1 cellular context compared by ENCODE assay signal in the genomic region with DNA sequence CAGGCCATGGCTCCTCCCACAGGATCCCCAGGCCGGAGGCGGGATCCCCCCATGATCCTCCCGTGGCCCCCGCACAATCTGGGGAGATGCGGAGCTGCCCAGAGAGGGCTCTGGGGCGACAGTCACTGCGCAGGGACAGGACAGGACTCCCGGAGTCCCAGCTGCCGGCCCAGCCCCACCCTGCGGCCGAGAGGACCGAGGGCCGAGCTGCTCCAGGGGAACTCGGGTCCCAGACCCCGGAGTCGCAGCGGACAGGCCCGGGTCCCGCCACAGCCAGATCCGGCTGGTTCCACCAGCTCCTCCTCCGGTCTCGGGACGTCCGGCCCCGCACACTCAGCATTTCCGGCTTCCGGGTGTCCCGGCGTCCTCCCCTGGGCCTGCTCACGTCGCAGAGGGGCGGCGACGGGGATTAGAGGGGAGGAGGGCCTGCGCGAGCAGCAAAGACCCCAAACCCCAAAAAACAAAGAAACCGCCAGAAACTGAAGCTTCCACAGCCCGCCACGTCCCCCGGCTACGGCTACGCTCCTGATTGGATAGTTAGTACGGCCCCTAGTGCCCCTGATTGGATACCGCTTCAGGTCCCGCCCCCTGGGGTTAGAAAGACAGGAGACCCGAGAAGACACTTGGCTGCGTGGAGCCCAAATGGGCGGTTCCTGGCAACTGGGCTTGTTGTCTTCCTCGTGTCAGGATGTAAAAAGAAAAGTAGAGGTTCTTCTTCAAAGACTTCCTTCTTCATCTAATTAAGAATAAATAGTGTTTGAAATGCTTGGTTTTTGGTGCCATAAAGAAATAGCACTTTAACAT.
TF ChIP-seq lines count a peak whose summit lies in the region.

No MANE protein-coding gene starts in this region.

TF ChIP-seq in HepG2, 621 proteins besides CTCF, POLR2A, EP300 and RAD21 (continued from another document and continues in another):
- TF ChIP-seq, protein P1, sequence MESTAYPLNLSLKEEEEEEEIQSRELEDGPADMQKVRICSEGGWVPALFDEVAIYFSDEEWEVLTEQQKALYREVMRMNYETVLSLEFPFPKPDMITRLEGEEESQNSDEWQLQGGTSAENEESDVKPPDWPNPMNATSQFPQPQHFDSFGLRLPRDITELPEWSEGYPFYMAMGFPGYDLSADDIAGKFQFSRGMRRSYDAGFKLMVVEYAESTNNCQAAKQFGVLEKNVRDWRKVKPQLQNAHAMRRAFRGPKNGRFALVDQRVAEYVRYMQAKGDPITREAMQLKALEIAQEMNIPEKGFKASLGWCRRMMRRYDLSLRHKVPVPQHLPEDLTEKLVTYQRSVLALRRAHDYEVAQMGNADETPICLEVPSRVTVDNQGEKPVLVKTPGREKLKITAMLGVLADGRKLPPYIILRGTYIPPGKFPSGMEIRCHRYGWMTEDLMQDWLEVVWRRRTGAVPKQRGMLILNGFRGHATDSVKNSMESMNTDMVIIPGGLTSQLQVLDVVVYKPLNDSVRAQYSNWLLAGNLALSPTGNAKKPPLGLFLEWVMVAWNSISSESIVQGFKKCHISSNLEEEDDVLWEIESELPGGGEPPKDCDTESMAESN (CRISPR knock-in tag; conservative IDR thresholded peaks at IDR 0.05) = no peak; the same call in 1 of the 2 replicates
- TF ChIP-seq ZBTB7B (CRISPR knock-in tag; IDR thresholded peaks at IDR 0.05) (peak; percentile 89), NR2F6 (IDR thresholded peaks at IDR 0.05) (no peak), NR2F6 (CRISPR knock-in tag; IDR thresholded peaks at IDR 0.05) (no peak; the same call in 1 of the 2 replicates), ARHGAP35 (CRISPR knock-in tag; IDR thresholded peaks at IDR 0.05; ENCODE audit: borderline replicate concordance) (no peak), SNAPC2 (CRISPR knock-in tag; IDR thresholded peaks at IDR 0.05) (no peak), ZNF567 (CRISPR knock-in tag; IDR thresholded peaks at IDR 0.05; ENCODE audit: borderline replicate concordance) (no peak; the same call in 1 of the 2 replicates), RNF2 (conservative IDR thresholded peaks at IDR 0.05; ENCODE audit: low read depth) (0 out of 2 replicates have a peak, but pooled peaks have one; percentile 45), FOSL1 (CRISPR knock-in tag; IDR thresholded peaks at IDR 0.05; ENCODE audit: borderline replicate concordance) (no peak), RARG (CRISPR knock-in tag; IDR thresholded peaks at IDR 0.05; ENCODE audit: low read depth) (no peak), HOXA3 (CRISPR knock-in tag; IDR thresholded peaks at IDR 0.05) (peak; percentile 55), TCF12 (IDR thresholded peaks at IDR 0.05) (no peak), TCF12 (CRISPR knock-in tag; IDR thresholded peaks at IDR 0.05) (0 out of 2 replicates have a peak, but pooled peaks have one; percentile 71), ZNF10 (CRISPR knock-in tag; IDR thresholded peaks at IDR 0.05; ENCODE audit: borderline replicate concordance, low read depth) (no peak), ZNF720 (CRISPR knock-in tag; IDR thresholded peaks at IDR 0.05) (no peak), KDM1A (CRISPR knock-in tag; IDR thresholded peaks at IDR 0.05) (no peak), ZNF274 (CRISPR knock-in tag; IDR thresholded peaks at IDR 0.05) (0 out of 2 replicates have a peak, but pooled peaks have one; percentile 33), TARDBP (CRISPR knock-in tag; IDR thresholded peaks at IDR 0.05) (no peak), ZNF510 (CRISPR knock-in tag; IDR thresholded peaks at IDR 0.05; ENCODE audit: low read depth) (no peak), ZSCAN12 (CRISPR knock-in tag; IDR thresholded peaks at IDR 0.05) (no peak), GTF2F1 (IDR thresholded peaks at IDR 0.05; ENCODE audit: low read length) (no peak), CREM (IDR thresholded peaks at IDR 0.05) (0 out of 2 replicates have a peak, but pooled peaks have one; percentile 28), CREM (CRISPR knock-in tag; IDR thresholded peaks at IDR 0.05) (no peak), PHB2 (IDR thresholded peaks at IDR 0.05; ENCODE audit: partially characterized antibody) (no peak), MTA3 (CRISPR knock-in tag; IDR thresholded peaks at IDR 0.05) (no peak)
- TF ChIP-seq, protein P2, sequence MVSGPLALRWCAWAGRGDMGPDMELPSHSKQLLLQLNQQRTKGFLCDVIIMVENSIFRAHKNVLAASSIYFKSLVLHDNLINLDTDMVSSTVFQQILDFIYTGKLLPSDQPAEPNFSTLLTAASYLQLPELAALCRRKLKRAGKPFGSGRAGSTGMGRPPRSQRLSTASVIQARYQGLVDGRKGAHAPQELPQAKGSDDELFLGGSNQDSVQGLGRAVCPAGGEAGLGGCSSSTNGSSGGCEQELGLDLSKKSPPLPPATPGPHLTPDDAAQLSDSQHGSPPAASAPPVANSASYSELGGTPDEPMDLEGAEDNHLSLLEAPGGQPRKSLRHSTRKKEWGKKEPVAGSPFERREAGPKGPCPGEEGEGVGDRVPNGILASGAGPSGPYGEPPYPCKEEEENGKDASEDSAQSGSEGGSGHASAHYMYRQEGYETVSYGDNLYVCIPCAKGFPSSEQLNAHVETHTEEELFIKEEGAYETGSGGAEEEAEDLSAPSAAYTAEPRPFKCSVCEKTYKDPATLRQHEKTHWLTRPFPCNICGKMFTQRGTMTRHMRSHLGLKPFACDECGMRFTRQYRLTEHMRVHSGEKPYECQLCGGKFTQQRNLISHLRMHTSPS (CRISPR knock-in tag; IDR thresholded peaks at IDR 0.05; ENCODE audit: low read depth) = no peak
- TF ChIP-seq, protein P3, sequence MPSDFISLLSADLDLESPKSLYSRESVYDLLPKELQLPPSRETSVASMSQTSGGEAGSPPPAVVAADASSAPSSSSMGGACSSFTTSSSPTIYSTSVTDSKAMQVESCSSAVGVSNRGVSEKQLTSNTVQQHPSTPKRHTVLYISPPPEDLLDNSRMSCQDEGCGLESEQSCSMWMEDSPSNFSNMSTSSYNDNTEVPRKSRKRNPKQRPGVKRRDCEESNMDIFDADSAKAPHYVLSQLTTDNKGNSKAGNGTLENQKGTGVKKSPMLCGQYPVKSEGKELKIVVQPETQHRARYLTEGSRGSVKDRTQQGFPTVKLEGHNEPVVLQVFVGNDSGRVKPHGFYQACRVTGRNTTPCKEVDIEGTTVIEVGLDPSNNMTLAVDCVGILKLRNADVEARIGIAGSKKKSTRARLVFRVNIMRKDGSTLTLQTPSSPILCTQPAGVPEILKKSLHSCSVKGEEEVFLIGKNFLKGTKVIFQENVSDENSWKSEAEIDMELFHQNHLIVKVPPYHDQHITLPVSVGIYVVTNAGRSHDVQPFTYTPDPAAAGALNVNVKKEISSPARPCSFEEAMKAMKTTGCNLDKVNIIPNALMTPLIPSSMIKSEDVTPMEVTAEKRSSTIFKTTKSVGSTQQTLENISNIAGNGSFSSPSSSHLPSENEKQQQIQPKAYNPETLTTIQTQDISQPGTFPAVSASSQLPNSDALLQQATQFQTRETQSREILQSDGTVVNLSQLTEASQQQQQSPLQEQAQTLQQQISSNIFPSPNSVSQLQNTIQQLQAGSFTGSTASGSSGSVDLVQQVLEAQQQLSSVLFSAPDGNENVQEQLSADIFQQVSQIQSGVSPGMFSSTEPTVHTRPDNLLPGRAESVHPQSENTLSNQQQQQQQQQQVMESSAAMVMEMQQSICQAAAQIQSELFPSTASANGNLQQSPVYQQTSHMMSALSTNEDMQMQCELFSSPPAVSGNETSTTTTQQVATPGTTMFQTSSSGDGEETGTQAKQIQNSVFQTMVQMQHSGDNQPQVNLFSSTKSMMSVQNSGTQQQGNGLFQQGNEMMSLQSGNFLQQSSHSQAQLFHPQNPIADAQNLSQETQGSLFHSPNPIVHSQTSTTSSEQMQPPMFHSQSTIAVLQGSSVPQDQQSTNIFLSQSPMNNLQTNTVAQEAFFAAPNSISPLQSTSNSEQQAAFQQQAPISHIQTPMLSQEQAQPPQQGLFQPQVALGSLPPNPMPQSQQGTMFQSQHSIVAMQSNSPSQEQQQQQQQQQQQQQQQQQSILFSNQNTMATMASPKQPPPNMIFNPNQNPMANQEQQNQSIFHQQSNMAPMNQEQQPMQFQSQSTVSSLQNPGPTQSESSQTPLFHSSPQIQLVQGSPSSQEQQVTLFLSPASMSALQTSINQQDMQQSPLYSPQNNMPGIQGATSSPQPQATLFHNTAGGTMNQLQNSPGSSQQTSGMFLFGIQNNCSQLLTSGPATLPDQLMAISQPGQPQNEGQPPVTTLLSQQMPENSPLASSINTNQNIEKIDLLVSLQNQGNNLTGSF (CRISPR knock-in tag; IDR thresholded peaks at IDR 0.05) = no peak
- TF ChIP-seq, protein P4, sequence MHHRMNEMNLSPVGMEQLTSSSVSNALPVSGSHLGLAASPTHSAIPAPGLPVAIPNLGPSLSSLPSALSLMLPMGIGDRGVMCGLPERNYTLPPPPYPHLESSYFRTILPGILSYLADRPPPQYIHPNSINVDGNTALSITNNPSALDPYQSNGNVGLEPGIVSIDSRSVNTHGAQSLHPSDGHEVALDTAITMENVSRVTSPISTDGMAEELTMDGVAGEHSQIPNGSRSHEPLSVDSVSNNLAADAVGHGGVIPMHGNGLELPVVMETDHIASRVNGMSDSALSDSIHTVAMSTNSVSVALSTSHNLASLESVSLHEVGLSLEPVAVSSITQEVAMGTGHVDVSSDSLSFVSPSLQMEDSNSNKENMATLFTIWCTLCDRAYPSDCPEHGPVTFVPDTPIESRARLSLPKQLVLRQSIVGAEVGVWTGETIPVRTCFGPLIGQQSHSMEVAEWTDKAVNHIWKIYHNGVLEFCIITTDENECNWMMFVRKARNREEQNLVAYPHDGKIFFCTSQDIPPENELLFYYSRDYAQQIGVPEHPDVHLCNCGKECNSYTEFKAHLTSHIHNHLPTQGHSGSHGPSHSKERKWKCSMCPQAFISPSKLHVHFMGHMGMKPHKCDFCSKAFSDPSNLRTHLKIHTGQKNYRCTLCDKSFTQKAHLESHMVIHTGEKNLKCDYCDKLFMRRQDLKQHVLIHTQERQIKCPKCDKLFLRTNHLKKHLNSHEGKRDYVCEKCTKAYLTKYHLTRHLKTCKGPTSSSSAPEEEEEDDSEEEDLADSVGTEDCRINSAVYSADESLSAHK (CRISPR knock-in tag; IDR thresholded peaks at IDR 0.05; ENCODE audit: borderline replicate concordance) = no peak
- TF ChIP-seq, protein P5, sequence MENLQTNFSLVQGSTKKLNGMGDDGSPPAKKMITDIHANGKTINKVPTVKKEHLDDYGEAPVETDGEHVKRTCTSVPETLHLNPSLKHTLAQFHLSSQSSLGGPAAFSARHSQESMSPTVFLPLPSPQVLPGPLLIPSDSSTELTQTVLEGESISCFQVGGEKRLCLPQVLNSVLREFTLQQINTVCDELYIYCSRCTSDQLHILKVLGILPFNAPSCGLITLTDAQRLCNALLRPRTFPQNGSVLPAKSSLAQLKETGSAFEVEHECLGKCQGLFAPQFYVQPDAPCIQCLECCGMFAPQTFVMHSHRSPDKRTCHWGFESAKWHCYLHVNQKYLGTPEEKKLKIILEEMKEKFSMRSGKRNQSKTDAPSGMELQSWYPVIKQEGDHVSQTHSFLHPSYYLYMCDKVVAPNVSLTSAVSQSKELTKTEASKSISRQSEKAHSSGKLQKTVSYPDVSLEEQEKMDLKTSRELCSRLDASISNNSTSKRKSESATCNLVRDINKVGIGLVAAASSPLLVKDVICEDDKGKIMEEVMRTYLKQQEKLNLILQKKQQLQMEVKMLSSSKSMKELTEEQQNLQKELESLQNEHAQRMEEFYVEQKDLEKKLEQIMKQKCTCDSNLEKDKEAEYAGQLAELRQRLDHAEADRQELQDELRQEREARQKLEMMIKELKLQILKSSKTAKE (CRISPR knock-in tag; IDR thresholded peaks at IDR 0.05; ENCODE audit: borderline replicate concordance) = no peak
- TF ChIP-seq, protein P6, sequence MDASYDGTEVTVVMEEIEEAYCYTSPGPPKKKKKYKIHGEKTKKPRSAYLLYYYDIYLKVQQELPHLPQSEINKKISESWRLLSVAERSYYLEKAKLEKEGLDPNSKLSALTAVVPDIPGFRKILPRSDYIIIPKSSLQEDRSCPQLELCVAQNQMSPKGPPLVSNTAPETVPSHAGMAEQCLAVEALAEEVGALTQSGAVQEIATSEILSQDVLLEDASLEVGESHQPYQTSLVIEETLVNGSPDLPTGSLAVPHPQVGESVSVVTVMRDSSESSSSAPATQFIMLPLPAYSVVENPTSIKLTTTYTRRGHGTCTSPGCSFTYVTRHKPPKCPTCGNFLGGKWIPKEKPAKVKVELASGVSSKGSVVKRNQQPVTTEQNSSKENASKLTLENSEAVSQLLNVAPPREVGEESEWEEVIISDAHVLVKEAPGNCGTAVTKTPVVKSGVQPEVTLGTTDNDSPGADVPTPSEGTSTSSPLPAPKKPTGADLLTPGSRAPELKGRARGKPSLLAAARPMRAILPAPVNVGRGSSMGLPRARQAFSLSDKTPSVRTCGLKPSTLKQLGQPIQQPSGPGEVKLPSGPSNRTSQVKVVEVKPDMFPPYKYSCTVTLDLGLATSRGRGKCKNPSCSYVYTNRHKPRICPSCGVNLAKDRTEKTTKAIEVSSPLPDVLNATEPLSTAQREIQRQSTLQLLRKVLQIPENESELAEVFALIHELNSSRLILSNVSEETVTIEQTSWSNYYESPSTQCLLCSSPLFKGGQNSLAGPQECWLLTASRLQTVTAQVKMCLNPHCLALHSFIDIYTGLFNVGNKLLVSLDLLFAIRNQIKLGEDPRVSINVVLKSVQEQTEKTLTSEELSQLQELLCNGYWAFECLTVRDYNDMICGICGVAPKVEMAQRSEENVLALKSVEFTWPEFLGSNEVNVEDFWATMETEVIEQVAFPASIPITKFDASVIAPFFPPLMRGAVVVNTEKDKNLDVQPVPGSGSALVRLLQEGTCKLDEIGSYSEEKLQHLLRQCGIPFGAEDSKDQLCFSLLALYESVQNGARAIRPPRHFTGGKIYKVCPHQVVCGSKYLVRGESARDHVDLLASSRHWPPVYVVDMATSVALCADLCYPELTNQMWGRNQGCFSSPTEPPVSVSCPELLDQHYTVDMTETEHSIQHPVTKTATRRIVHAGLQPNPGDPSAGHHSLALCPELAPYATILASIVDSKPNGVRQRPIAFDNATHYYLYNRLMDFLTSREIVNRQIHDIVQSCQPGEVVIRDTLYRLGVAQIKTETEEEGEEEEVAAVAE (CRISPR knock-in tag; IDR thresholded peaks at IDR 0.05; ENCODE audit: borderline replicate concordance) = no peak
- TF ChIP-seq, protein P7, sequence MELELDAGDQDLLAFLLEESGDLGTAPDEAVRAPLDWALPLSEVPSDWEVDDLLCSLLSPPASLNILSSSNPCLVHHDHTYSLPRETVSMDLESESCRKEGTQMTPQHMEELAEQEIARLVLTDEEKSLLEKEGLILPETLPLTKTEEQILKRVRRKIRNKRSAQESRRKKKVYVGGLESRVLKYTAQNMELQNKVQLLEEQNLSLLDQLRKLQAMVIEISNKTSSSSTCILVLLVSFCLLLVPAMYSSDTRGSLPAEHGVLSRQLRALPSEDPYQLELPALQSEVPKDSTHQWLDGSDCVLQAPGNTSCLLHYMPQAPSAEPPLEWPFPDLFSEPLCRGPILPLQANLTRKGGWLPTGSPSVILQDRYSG (CRISPR knock-in tag; IDR thresholded peaks at IDR 0.05) = no peak; the same call in 1 of the 2 replicates
- TF ChIP-seq, protein P8, sequence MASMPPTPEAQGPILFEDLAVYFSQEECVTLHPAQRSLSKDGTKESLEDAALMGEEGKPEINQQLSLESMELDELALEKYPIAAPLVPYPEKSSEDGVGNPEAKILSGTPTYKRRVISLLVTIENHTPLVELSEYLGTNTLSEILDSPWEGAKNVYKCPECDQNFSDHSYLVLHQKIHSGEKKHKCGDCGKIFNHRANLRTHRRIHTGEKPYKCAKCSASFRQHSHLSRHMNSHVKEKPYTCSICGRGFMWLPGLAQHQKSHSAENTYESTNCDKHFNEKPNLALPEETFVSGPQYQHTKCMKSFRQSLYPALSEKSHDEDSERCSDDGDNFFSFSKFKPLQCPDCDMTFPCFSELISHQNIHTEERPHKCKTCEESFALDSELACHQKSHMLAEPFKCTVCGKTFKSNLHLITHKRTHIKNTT (CRISPR knock-in tag; IDR thresholded peaks at IDR 0.05) = no peak
